In the genomic region with DNA sequence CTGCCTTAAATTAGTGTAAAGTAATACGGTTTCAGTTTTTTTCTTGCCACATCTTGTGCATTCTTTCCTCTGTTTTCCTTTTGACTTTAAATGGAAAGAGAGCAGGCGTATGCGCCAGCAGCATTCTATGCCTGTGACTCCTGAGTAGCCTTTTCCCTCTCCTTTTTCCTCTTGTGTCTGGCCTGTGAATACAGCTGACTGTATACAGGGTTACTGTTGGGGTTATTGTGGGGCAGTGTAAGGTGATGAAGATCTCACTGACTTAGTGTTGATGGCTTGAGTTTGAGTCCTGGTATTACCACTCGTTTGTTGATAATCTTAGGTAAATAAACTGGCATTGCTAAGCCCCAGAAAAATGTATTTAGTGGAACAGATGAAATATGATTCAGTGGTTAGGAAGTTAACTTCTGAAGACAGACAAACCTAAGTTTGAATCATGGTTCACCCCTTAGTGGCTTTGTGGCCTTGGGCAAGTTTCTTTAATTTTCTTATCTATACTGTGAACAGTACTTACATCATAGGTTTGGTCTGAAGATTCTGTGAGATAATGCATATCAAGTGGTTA, we compare ENCODE assay signal across 10 cellular contexts.
DNase-seq lines count a peak whose midpoint lies in the region; ATAC-seq and TF ChIP-seq lines count a peak whose summit lies in the region.
"Had no signal": no experiment of that assay in that cellular context is flagged by ENCODE, and none has a peak within 500 bp of the region (broad histone marks: within the 10 kb centered on the region; RNA-seq: fewer than 3 reads in every experiment).

No MANE protein-coding gene starts in this region.

- H3K4me3 ChIP-seq in foreskin fibroblast (ENCODE audit: low read depth in 1 of 2, low read length in 2 of 2) = no peak overlapping the region
- no peak overlapping the region for H3K4me3 ChIP-seq in left ventricle myocardium inferior

- peaks cover 5% of the 10 kb centered on the region for H3K9me3 Mint-ChIP-seq in activated T-cell treated with anti-CD3 and anti-CD28 coated beads, Interleukin-2, amount 50 U/mL, for 4 hours
- no peaks in the 10 kb centered on the region for H3K9me3 Mint-ChIP-seq in WTC11
- H3K9me3 Mint-ChIP-seq in stimulated activated naive CD8-positive, alpha-beta T cell treated with anti-CD3 and anti-CD28 coated beads, Interleukin-15, amount 100 ng/mL, for 72 hours = peaks cover 6 to 8% of the 10 kb centered on the region in 2 donors

- H3K4me3 Mint-ChIP-seq in activated T-cell treated with anti-CD3 and anti-CD28 coated beads, Interleukin-2, amount 50 U/mL, for 4 hours = no peak overlapping the region
- no peak overlapping the region for H3K4me3 Mint-ChIP-seq in WTC11
- H3K4me3 Mint-ChIP-seq in stimulated activated naive CD8-positive, alpha-beta T cell treated with anti-CD3 and anti-CD28 coated beads, Interleukin-15, amount 100 ng/mL, for 72 hours = no peak overlapping the region

- no peak for TF ChIP-seq CTCF in WTC11 (IDR thresholded peaks at IDR 0.05)
- TF ChIP-seq CTCF in foreskin fibroblast (IDR thresholded peaks at IDR 0.05; ENCODE audit: low read depth, low read length) = no peak
- no peak for TF ChIP-seq CTCF in left ventricle myocardium inferior (IDR thresholded peaks at IDR 0.05; ENCODE audit: borderline replicate concordance)

- POLR2A ChIA-PET in WTC11 (lab: Charles Lee) = no interaction called here

- no peaks in the 10 kb centered on the region for H3K9me3 ChIP-seq in left ventricle myocardium inferior (replicated peaks)

- CTCF ChIA-PET in WTC11 (lab: Charles Lee) = no interaction called here

- peak; percentile 21 to 46 for ATAC-seq in activated T-cell treated with anti-CD3 and anti-CD28 coated beads, Interleukin-2, amount 50 U/mL, for 4 hours
- ATAC-seq in WTC11 (no peak), GM19455 (IDR thresholded peaks at IDR 0.05; ENCODE audit: unreplicated experiment) (no peak)
- ATAC-seq in stimulated activated naive CD8-positive, alpha-beta T cell treated with anti-CD3 and anti-CD28 coated beads, Interleukin-15, amount 100 ng/mL, for 72 hours = peak; percentile 82

- peaks cover 6% of the 10 kb centered on the region for H3K4me1 Mint-ChIP-seq in activated T-cell treated with anti-CD3 and anti-CD28 coated beads, Interleukin-2, amount 50 U/mL, for 4 hours (ENCODE audit: low read depth)
- H3K4me1 Mint-ChIP-seq in WTC11 = peaks cover 17% of the 10 kb centered on the region
- H3K4me1 Mint-ChIP-seq in stimulated activated naive CD8-positive, alpha-beta T cell treated with anti-CD3 and anti-CD28 coated beads, Interleukin-15, amount 100 ng/mL, for 72 hours = peaks cover 5% of the 10 kb centered on the region

- H3K27me3 ChIP-seq in left ventricle myocardium inferior (ENCODE audit: low read depth) = no peaks in the 10 kb centered on the region

- H3K36me3 Mint-ChIP-seq in activated T-cell treated with anti-CD3 and anti-CD28 coated beads, Interleukin-2, amount 50 U/mL, for 4 hours (ENCODE audit: insufficient read depth) = peaks cover 43% of the 10 kb centered on the region
- H3K36me3 Mint-ChIP-seq in WTC11 = peaks cover 2% of the 10 kb centered on the region

- no peaks in the 10 kb centered on the region for H3K27me3 Mint-ChIP-seq in activated T-cell treated with anti-CD3 and anti-CD28 coated beads, Interleukin-2, amount 50 U/mL, for 4 hours (ENCODE audit: low read depth)
- no peaks in the 10 kb centered on the region for H3K27me3 Mint-ChIP-seq in WTC11 (ENCODE audit: low read depth)
- no peaks in the 10 kb centered on the region for H3K27me3 Mint-ChIP-seq in stimulated activated naive CD8-positive, alpha-beta T cell treated with anti-CD3 and anti-CD28 coated beads, Interleukin-15, amount 100 ng/mL, for 72 hours

- no peak overlapping the region for H3K27ac ChIP-seq in left ventricle myocardium inferior (replicated peaks)

- peaks cover 79% of the 10 kb centered on the region for H3K36me3 ChIP-seq in left ventricle myocardium inferior

- no peak for DNase-seq in activated T-cell treated with anti-CD3 and anti-CD28 coated beads, Interleukin-2, amount 50 U/mL, for 4 hours
- DNase-seq in activated T-cell treated with anti-CD3 and anti-CD28 coated beads for 4 hours (no peak), WTC11 (ENCODE audit: low spot score) (no peak), foreskin fibroblast (peak; percentile 85 to 89), left ventricle myocardium inferior (no peak), DMS114 treated with DMSO at 0.1 percent for 48 hours (lab: John Stamatoyannopoulos, UW; ENCODE audit: unreplicated experiment) (no peak)
- no peak for DNase-seq in stimulated activated naive CD8-positive, alpha-beta T cell treated with anti-CD3 and anti-CD28 coated beads, Interleukin-15, amount 100 ng/mL, for 72 hours
- DNase-seq: C1 segment of cervical spinal cord, hippocampal formation had no signal

- peaks cover 77% of the 10 kb centered on the region for H3K4me1 ChIP-seq in left ventricle myocardium inferior

- peak overlapping the region; percentile 5; the same call in 1 of the 2 replicates for H3K27ac Mint-ChIP-seq in WTC11
- peak overlapping the region in 1 of 2 donors; percentile 21 for H3K27ac Mint-ChIP-seq in stimulated activated naive CD8-positive, alpha-beta T cell treated with anti-CD3 and anti-CD28 coated beads, Interleukin-15, amount 100 ng/mL, for 72 hours

- intact Hi-C loops in left ventricle myocardium inferior (cut with micrococcal nuclease) = no loop called here

TF ChIP-seq in WTC11, 78 proteins besides CTCF, POLR2A, EP300 and RAD21:
- TF ChIP-seq JUN (CRISPR knock-in tag; IDR thresholded peaks at IDR 0.05) = no peak
- no peak for TF ChIP-seq ATF1 (CRISPR knock-in tag; IDR thresholded peaks at IDR 0.05)
- no peak for TF ChIP-seq TP53 (CRISPR knock-in tag; IDR thresholded peaks at IDR 0.05)
- no peak for TF ChIP-seq ZSCAN18 (CRISPR knock-in tag; IDR thresholded peaks at IDR 0.05)
- TF ChIP-seq, protein P1, sequence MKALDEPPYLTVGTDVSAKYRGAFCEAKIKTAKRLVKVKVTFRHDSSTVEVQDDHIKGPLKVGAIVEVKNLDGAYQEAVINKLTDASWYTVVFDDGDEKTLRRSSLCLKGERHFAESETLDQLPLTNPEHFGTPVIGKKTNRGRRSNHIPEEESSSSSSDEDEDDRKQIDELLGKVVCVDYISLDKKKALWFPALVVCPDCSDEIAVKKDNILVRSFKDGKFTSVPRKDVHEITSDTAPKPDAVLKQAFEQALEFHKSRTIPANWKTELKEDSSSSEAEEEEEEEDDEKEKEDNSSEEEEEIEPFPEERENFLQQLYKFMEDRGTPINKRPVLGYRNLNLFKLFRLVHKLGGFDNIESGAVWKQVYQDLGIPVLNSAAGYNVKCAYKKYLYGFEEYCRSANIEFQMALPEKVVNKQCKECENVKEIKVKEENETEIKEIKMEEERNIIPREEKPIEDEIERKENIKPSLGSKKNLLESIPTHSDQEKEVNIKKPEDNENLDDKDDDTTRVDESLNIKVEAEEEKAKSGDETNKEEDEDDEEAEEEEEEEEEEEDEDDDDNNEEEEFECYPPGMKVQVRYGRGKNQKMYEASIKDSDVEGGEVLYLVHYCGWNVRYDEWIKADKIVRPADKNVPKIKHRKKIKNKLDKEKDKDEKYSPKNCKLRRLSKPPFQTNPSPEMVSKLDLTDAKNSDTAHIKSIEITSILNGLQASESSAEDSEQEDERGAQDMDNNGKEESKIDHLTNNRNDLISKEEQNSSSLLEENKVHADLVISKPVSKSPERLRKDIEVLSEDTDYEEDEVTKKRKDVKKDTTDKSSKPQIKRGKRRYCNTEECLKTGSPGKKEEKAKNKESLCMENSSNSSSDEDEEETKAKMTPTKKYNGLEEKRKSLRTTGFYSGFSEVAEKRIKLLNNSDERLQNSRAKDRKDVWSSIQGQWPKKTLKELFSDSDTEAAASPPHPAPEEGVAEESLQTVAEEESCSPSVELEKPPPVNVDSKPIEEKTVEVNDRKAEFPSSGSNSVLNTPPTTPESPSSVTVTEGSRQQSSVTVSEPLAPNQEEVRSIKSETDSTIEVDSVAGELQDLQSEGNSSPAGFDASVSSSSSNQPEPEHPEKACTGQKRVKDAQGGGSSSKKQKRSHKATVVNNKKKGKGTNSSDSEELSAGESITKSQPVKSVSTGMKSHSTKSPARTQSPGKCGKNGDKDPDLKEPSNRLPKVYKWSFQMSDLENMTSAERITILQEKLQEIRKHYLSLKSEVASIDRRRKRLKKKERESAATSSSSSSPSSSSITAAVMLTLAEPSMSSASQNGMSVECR (CRISPR knock-in tag; IDR thresholded peaks at IDR 0.05; ENCODE audit: borderline replicate concordance) = no peak
- no peak for TF ChIP-seq ZNF396 (CRISPR knock-in tag; IDR thresholded peaks at IDR 0.05; ENCODE audit: borderline replicate concordance)
- no peak for TF ChIP-seq NFATC4 (CRISPR knock-in tag; IDR thresholded peaks at IDR 0.05)
TF ChIP-seq in WTC11: peak in this region for 0.

Comparison
In these comparisons a context has a peak if more than half of its experiments do, and no peak if none do; other contexts are left out.
1. ATAC-seq: peak in activated T-cell treated with anti-CD3 and anti-CD28 coated beads, Interleukin-2, amount 50 U/mL, for 4 hours (2 of 2) and stimulated activated naive CD8-positive, alpha-beta T cell treated with anti-CD3 and anti-CD28 coated beads, Interleukin-15, amount 100 ng/mL, for 72 hours (single experiment); none in WTC11 (single experiment) and GM19455 (single experiment).
2. DNase-seq: peak in foreskin fibroblast (2 of 2); none in activated T-cell treated with anti-CD3 and anti-CD28 coated beads, Interleukin-2, amount 50 U/mL, for 4 hours (single experiment), activated T-cell treated with anti-CD3 and anti-CD28 coated beads for 4 hours (single experiment), WTC11 (single experiment), stimulated activated naive CD8-positive, alpha-beta T cell treated with anti-CD3 and anti-CD28 coated beads, Interleukin-15, amount 100 ng/mL, for 72 hours (0 of 2), left ventricle myocardium inferior (single experiment) and DMS114 treated with DMSO at 0.1 percent for 48 hours (single experiment).